ENCODE assay signal across 8 cellular contexts in the genomic region with DNA sequence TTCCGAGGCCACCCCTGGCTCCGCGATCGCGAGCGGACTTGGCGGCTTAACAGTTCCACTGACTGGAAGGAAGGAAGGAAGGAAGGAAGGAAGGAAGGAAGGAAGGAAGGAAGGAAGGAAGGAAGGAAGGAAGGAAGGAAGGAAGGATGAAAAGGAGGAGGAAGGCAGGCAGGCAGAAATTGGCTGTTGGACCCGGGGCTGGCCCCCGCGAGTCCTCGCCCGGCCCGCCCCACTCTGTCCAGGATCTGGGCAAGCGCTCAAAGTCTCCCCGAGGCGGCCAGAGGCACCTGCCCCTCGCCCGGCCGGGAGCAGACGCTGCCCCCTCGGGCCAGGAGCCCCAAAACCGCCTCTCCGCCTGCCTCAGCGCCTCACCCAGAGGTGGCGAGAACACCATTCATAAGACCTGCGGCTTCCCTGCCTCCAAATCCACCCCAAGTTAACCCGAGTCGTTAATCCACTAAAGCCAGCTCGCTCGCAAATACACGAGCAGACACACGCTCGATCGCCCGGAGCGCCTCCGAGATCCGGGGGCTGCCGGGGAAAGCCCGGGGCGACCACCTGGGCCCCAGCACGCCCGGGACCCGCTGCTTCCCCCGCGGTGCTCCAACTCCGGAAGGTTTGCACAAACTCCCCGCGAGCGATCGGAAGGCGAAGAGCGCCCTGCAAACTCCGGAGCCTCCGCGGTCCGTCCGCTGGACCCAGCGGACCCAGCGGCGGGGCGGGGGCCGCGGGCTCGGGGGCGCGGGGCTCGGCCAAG. TPM values are rescaled to one million over a fixed set of nuclear protein-coding genes. Genes with fewer than 3 reads are reported as not detected.
DNase-seq lines count a peak whose midpoint lies in the region; ATAC-seq and TF ChIP-seq lines count a peak whose summit lies in the region.

No MANE protein-coding gene starts in this region.

- H3K4me3 ChIP-seq in cardiac muscle cell: peak overlapping the region; percentile 89
- peak overlapping the region; percentile 76 for H3K4me3 ChIP-seq in IMR-90 (ENCODE audit: insufficient read depth, low read depth, low read length)
- peak overlapping the region; percentile 80 for H3K4me3 ChIP-seq in fibroblast of the aortic adventitia (ENCODE audit: low read depth, low read length)
- H3K4me3 ChIP-seq in uterus: peak overlapping the region; percentile 54 to 71

- H3K27me3 ChIP-seq in cardiac muscle cell: peaks cover 3% of the 10 kb centered on the region
- no peaks in the 10 kb centered on the region for H3K27me3 ChIP-seq in IMR-90 (ENCODE audit: control insufficient read depth, insufficient read depth, low read length)
- H3K27me3 ChIP-seq in uterus: peaks cover 0 to 31% of the 10 kb centered on the region in 2 donors

- peaks cover 34% of the 10 kb centered on the region for H3K4me1 Mint-ChIP-seq in nephron

- CTCF ChIA-PET in IMR-90 (lab: Yijun Ruan, JAX): interaction anchor here (1.4 to 2.0 kb wide), 2 partner anchors 376 to 379 kb away, joined by 7 to 11 read pairs; no protein-coding TSS in a partner anchor

- peak overlapping the region; percentile 97 to 100 (median 98) for H3K4me3 Mint-ChIP-seq in nephron

- peaks cover 26 to 39% of the 10 kb centered on the region in 2 experiments for H3K79me1 ChIP-seq in IMR-90 (ENCODE audit: low read depth in 1 of 2, low read length in 2 of 2)

- H3K4me2 ChIP-seq in IMR-90 (ENCODE audit: low read depth, low read length): peak overlapping the region; percentile 91

- no peak overlapping the region; a peak in 1 of 4 replicates for H4K8ac ChIP-seq in IMR-90 (ENCODE audit: low read depth in 2 of 2, low read length in 2 of 2)

- peak overlapping the region; percentile 49 for H3K4ac ChIP-seq in IMR-90 (ENCODE audit: low read depth, low read length)

- H3K23ac ChIP-seq in IMR-90 (ENCODE audit: low read depth, low read length): peak overlapping the region; percentile 60; the same call in 1 of the 2 replicates

- peak overlapping the region; percentile 32; the same call in 1 of the 2 replicates for H4K91ac ChIP-seq in IMR-90 (ENCODE audit: insufficient read depth, low read depth, low read length)

- H2AK9ac ChIP-seq in IMR-90 (replicated peaks; ENCODE audit: low read depth, low read length, poor library complexity): peak overlapping the region; percentile 86

- WGBS in IMR-90 (ENCODE audit: extremely low coverage in 2 of 2, insufficient read length in 1 of 2), 2 experiments: 0% methylated on average over 27 of the region's 68 CpGs; no CpG with 5 or more reads in 1 of the 2 experiments

- POLR2A ChIA-PET in IMR-90 (lab: Charles Lee; ENCODE audit: unreplicated experiment): no interaction called here

- DNase-seq in cardiac muscle cell (ENCODE audit: low read depth in 1 of 2, low spot score in 1 of 2): peak; percentile 11 to 46
- no peak for DNase-seq in Right ventricle myocardium inferior (ENCODE audit: missing footprints)
- DNase-seq in IMR-90: no peak
- DNase-seq in activated T-cell treated with anti-CD3 and anti-CD28 coated beads, Interleukin-2, amount 50 U/mL, for 1 hour: peak; percentile 51
- DNase-seq in fibroblast of the aortic adventitia (ENCODE audit: low read depth): peak; percentile 23
- DNase-seq in uterus: peak in 1 of 2 donors; percentile 16
- no peak for DNase-seq in AML-193 (lab: John Stamatoyannopoulos, UW)

- no peak overlapping the region for H4K5ac ChIP-seq in IMR-90 (ENCODE audit: low read depth, low read length)

- no peaks in the 10 kb centered on the region for H3K36me3 ChIP-seq in cardiac muscle cell
- H3K36me3 ChIP-seq in IMR-90 (ENCODE audit: control insufficient read depth, insufficient read depth, low read length): no peaks in the 10 kb centered on the region
- no peaks in the 10 kb centered on the region for H3K36me3 ChIP-seq in uterus

- no peak for ATAC-seq in Right ventricle myocardium inferior
- ATAC-seq in IMR-90 (ENCODE audit: low read depth): peak; percentile 6

- peak overlapping the region; percentile 32; the same call in 1 of the 2 replicates for H2BK120ac ChIP-seq in IMR-90 (ENCODE audit: low read depth, low read length)

- no peaks in the 10 kb centered on the region for H3K36me3 Mint-ChIP-seq in nephron (ENCODE audit: low read depth)

- H3K9me3 ChIP-seq in cardiac muscle cell (ENCODE audit: low read depth): no peaks in the 10 kb centered on the region
- no peaks in the 10 kb centered on the region for H3K9me3 ChIP-seq in IMR-90 (ENCODE audit: control insufficient read depth, insufficient read depth, low read length)
- H3K9me3 ChIP-seq in uterus: no peaks in the 10 kb centered on the region

- peak overlapping the region; percentile 64 for H2BK5ac ChIP-seq in IMR-90 (ENCODE audit: low read depth, low read length, poor library complexity, severe bottlenecking)

- H3K27ac ChIP-seq in cardiac muscle cell (peak overlapping the region; percentile 99), IMR-90 (ENCODE audit: insufficient read depth, low read length) (peak overlapping the region; percentile 32), uterus (no peak overlapping the region)

- TF ChIP-seq POLR2A in IMR-90 (IDR thresholded peaks at IDR 0.05; ENCODE audit: low read depth, low read length) (no peak), uterus (IDR thresholded peaks at IDR 0.05) (no peak)

- H3K27ac Mint-ChIP-seq in nephron: peak overlapping the region; percentile 32 to 80 (median 77)

- TF ChIP-seq RAD21 in IMR-90 (IDR thresholded peaks at IDR 0.05; ENCODE audit: low read length): no peak

- H3K56ac ChIP-seq in IMR-90 (ENCODE audit: extremely low read depth, insufficient read depth, low read length): no peak overlapping the region

- no peak overlapping the region for H2BK15ac ChIP-seq in IMR-90 (ENCODE audit: low read depth, low read length)

- H2BK20ac ChIP-seq in IMR-90 (ENCODE audit: low read depth, low read length): no peak overlapping the region

- peak overlapping the region; percentile 55; the same call in 1 of the 2 replicates for H2AK5ac ChIP-seq in IMR-90 (ENCODE audit: low read depth, low read length)

- H3K27me3 Mint-ChIP-seq in nephron (ENCODE audit: low read depth): peaks cover 71% of the 10 kb centered on the region

- peaks cover 40% of the 10 kb centered on the region for H3K4me1 ChIP-seq in cardiac muscle cell (ENCODE audit: low read depth)
- H3K4me1 ChIP-seq in IMR-90 (ENCODE audit: control insufficient read depth, insufficient read depth, low read length): peaks cover 20% of the 10 kb centered on the region
- H3K4me1 ChIP-seq in uterus: peaks cover 0 to 10% of the 10 kb centered on the region in 2 donors

- H3K18ac ChIP-seq in IMR-90 (ENCODE audit: low read depth, low read length): no peak overlapping the region

- intact Hi-C loops in Right ventricle myocardium inferior (cut with DNase I) (loop anchor here (5.0 kb wide), 1 partner anchor 276 kb away; no protein-coding TSS in a partner anchor), IMR-90 (cut with micrococcal nuclease) (loop anchor here (1.0 to 5.0 kb wide), 6 partner anchors 91 to 376 kb away; no protein-coding TSS in a partner anchor), uterus (cut with DNase I; ENCODE audit: low total_unique reads) (no loop called here)

- H3K9me1 ChIP-seq in IMR-90 (ENCODE audit: insufficient read depth, low read length): no peaks in the 10 kb centered on the region; the same call in 1 of the 2 replicates

- peak overlapping the region; percentile 84 for H2AFZ ChIP-seq in IMR-90 (replicated peaks; ENCODE audit: low read length, poor library complexity)

- in situ Hi-C loops in IMR-90 (cut with MboI; ENCODE audit: low sequenced_read_pairs): no loop called here

- peak overlapping the region; percentile 68 for H3K9ac ChIP-seq in IMR-90 (ENCODE audit: low read depth, low read length)

- 0 out of 2 replicates have a peak overlapping the region, but pooled peaks have one; percentile 12 for H3K14ac ChIP-seq in IMR-90 (replicated peaks; ENCODE audit: low read depth, low read length)

- no TSS peak for BruUV-seq in IMR-90 (replicated peaks; lab: Mats Ljungman, UMichigan)

- dilution Hi-C loops in IMR-90 (cut with HindIII; ENCODE audit: low sequenced_read_pairs, unreplicated experiment): no loop called here

- TF ChIP-seq CTCF in cardiac muscle cell (IDR thresholded peaks at IDR 0.05; ENCODE audit: low read depth, low read length) (no peak), IMR-90 (conservative IDR thresholded peaks at IDR 0.05; ENCODE audit: low read depth, low read length) (no peak), fibroblast of the aortic adventitia (IDR thresholded peaks at IDR 0.05; ENCODE audit: insufficient read depth, low read length) (no peak), nephron (IDR thresholded peaks at IDR 0.05; ENCODE audit: unreplicated experiment in 3 of 3) (no peak), uterus (IDR thresholded peaks at IDR 0.05) (no peak)

- H3K9me3 Mint-ChIP-seq in nephron: no peaks in the 10 kb centered on the region

- peaks cover 33% of the 10 kb centered on the region for H4K20me1 ChIP-seq in IMR-90 (ENCODE audit: insufficient read depth, low read length)

TF ChIP-seq in IMR-90, 13 proteins besides CTCF, POLR2A, EP300 and RAD21 (continues in another document):
- TF ChIP-seq USF2 (IDR thresholded peaks at IDR 0.05; ENCODE audit: low read depth, low read length): no peak
- TF ChIP-seq CHD1 (IDR thresholded peaks at IDR 0.05; ENCODE audit: low read depth, low read length): no peak

RNA-seq across cellular contexts. Expression of gene DPF3, which starts 0.8 kb away (rescaled TPM):
- 40.8 and 84.8 TPM in 2 replicates for total RNA-seq in cardiac muscle cell
- 25.9 and 32.9 TPM in 2 replicates for polyA plus RNA-seq in cardiac muscle cell
- 27.3 TPM for total RNA-seq in Right ventricle myocardium inferior
- 32.8 and 48.9 TPM in 2 replicates for total RNA-seq in IMR-90 (2012; rRNA removed)
- 30.5 and 37.7 TPM in 2 replicates for polyA plus RNA-seq in IMR-90 (2012; rRNA removed)
- polyA plus RNA-seq in IMR-90 (2012; cell fraction: cytosol; rRNA removed): 9.5 and 12.3 TPM in 2 replicates
- 70.5 and 136 TPM in 2 replicates for polyA plus RNA-seq in IMR-90 (2012; cell fraction: nucleus; rRNA removed; ENCODE audit: low replicate concordance)
- total RNA-seq in fibroblast of the aortic adventitia (ENCODE audit: low replicate concordance): 1.3 and 16.3 TPM in 2 replicates
- 1 to 10 TPM in 2 of 4 donors, not detected in 2; 1.6 to 2.8 TPM for total RNA-seq in uterus

RNA-seq across cellular contexts. Expression of gene DCAF4, which starts 33.2 kb away (rescaled TPM):
- total RNA-seq in cardiac muscle cell: 23.2 and 27.1 TPM in 2 replicates
- polyA plus RNA-seq in cardiac muscle cell: 10.2 and 11.0 TPM in 2 replicates
- 7.9 TPM for total RNA-seq in Right ventricle myocardium inferior
- 24.7 and 29.4 TPM in 2 replicates for total RNA-seq in IMR-90 (2012; rRNA removed)
- 22.8 and 28.8 TPM in 2 replicates for polyA plus RNA-seq in IMR-90 (2012; rRNA removed)
- 12.6 and 23.5 TPM in 2 replicates for polyA plus RNA-seq in IMR-90 (2012; cell fraction: cytosol; rRNA removed)
- 35.2 and 102 TPM in 2 replicates for polyA plus RNA-seq in IMR-90 (2012; cell fraction: nucleus; rRNA removed; ENCODE audit: low replicate concordance)
- total RNA-seq in fibroblast of the aortic adventitia (ENCODE audit: low replicate concordance): 20.6 and 21.1 TPM in 2 replicates
- total RNA-seq in uterus: 10 to 100 TPM in 3 of 4 donors, not detected in 1; 12.0 to 14.1 (median 13.7) TPM

Comparison
In these comparisons a context has a peak if more than half of its experiments do, and no peak if none do; other contexts are left out.
1. DNase-seq: peak in cardiac muscle cell (2 of 2), activated T-cell treated with anti-CD3 and anti-CD28 coated beads, Interleukin-2, amount 50 U/mL, for 1 hour (single experiment) and fibroblast of the aortic adventitia (single experiment); none in Right ventricle myocardium inferior (single experiment), IMR-90 (single experiment) and AML-193 (0 of 2).
2. H3K27ac ChIP-seq: peak in cardiac muscle cell (single experiment) and IMR-90 (single experiment); none in uterus (0 of 2).
3. Peak in every context shown above with its lines, with median percentiles within 50 percentile points of each other: H3K4me3 ChIP-seq.